ENCODE assay signal across 3 cellular contexts in genomic region chr2:31183973-31184372, GRCh38. TPM values are rescaled to one million over a fixed set of nuclear protein-coding genes. Genes with fewer than 3 reads are reported as not detected.
"Had no signal": no experiment of that assay in that cellular context is flagged by ENCODE, and none has a peak within 500 bp of the region (broad histone marks: within the 10 kb centered on the region; RNA-seq: fewer than 3 reads in every experiment).

No MANE protein-coding gene starts in this region.

RNA-seq across cellular contexts. Expression of gene CAPN14, which starts 33.3 kb away (rescaled TPM):
- total RNA-seq: HepG2, HT-29, K562 had no signal
- polyA plus RNA-seq: HepG2, K562 had no signal

RNA-seq across cellular contexts. Expression of gene GALNT14, which starts 45.7 kb away (rescaled TPM):
- total RNA-seq: HepG2, K562 had no signal
- polyA plus RNA-seq: HepG2 had no signal

RNA-seq across cellular contexts. Expression of gene EHD3, which starts 50.0 kb away (rescaled TPM):
- total RNA-seq: HT-29 had no signal
